In the genomic region with DNA sequence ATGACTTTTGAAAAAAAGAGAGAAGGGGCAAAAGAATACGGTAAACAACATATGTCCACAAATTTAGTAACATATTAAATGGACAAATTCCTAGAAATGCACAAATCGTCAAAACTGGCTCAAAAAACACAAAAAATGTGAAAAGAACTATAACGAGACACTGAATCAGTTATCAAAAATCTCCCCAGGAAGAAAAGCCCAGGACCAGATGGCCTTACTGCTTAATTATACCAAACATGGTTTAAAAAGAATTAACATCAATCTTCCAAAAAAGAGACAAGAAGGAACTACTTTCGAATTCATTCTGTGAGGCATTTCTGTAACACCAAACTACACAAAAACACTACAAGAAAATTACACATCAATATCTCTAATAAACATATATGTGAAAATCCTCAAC, we compare ENCODE assay signal across 16 cellular contexts.
DNase-seq lines count a peak whose midpoint lies in the region; ATAC-seq and TF ChIP-seq lines count a peak whose summit lies in the region.
"Had no signal": no experiment of that assay in that cellular context is flagged by ENCODE, and none has a peak within 500 bp of the region (broad histone marks: within the 10 kb centered on the region; RNA-seq: fewer than 3 reads in every experiment).

No MANE protein-coding gene starts in this region.

- no peaks in the 10 kb centered on the region for H3K27me3 ChIP-seq in heart left ventricle
- H3K27me3 ChIP-seq: BLaER1 treated with 17β-estradiol and CSF1 and Interleukin-3, amounts not matched to agents 10 nM and 100 nM had no signal

- no peak for TF ChIP-seq POLR2A in heart left ventricle (IDR thresholded peaks at IDR 0.05)

- 82 to 91% (median 88%) methylated on average over 4 of the region's 4 CpGs for WGBS in heart left ventricle, 4 donors

- no peaks in the 10 kb centered on the region for H3K9me3 ChIP-seq in heart left ventricle
- H3K9me3 ChIP-seq: HAP-1 had no signal

- no peak overlapping the region for H3K27ac ChIP-seq in heart left ventricle
- H3K27ac ChIP-seq: BLaER1 treated with 17β-estradiol and CSF1 and Interleukin-3, amounts not matched to agents 10 nM and 100 nM had no signal

- H3K4me1 Mint-ChIP-seq in stimulated activated effector memory CD8-positive, alpha-beta T cell treated with anti-CD3 and anti-CD28 coated beads, Interleukin-12 subunit alpha, Interleukin-12 subunit beta, amount 100 ng/mL, for 72 hours: peaks cover 39% of the 10 kb centered on the region

- peak; percentile 22 for DNase-seq in AG10803 (ENCODE audit: low read depth)
- DNase-seq in NCI-H446 treated with DMSO at 0.1 percent for 48 hours (lab: John Stamatoyannopoulos, UW): peak; percentile 59
- DNase-seq in cerebellum (ENCODE audit: low spot score): peak; percentile 26
- DNase-seq in pons (ENCODE audit: low spot score): peak; percentile 12
- no peak for DNase-seq in heart left ventricle
- no peak for DNase-seq in stimulated activated effector memory CD8-positive, alpha-beta T cell treated with anti-CD3 and anti-CD28 coated beads, Interleukin-12 subunit alpha, Interleukin-12 subunit beta, amount 100 ng/mL, for 72 hours (ENCODE audit: low spot score in 2 of 2)
- no peak for DNase-seq in DMS53 treated with DMSO at 0.1 percent for 48 hours (lab: John Stamatoyannopoulos, UW; ENCODE audit: unreplicated experiment)
- DNase-seq: 8988T; Calu3; CD4-positive, CD25-positive, alpha-beta regulatory T cell; DMS79 treated with DMSO at 0.1 percent for 48 hours; EL; GDM1 had no signal

- H3K36me3 Mint-ChIP-seq in stimulated activated effector memory CD8-positive, alpha-beta T cell treated with anti-CD3 and anti-CD28 coated beads, Interleukin-12 subunit alpha, Interleukin-12 subunit beta, amount 100 ng/mL, for 72 hours: peaks cover 8% of the 10 kb centered on the region

- H3K36me3 ChIP-seq in heart left ventricle: peaks cover 0 to 3% (median 0%) of the 10 kb centered on the region in 9 donors
- H3K36me3 ChIP-seq: HAP-1 had no signal

- H3K27ac Mint-ChIP-seq in stimulated activated effector memory CD8-positive, alpha-beta T cell treated with anti-CD3 and anti-CD28 coated beads, Interleukin-12 subunit alpha, Interleukin-12 subunit beta, amount 100 ng/mL, for 72 hours: no peak overlapping the region
- H3K27ac Mint-ChIP-seq: CD4-positive, CD25-positive, alpha-beta regulatory T cell had no signal

- H3K4me3 ChIP-seq in AG10803 (ENCODE audit: low read length) (no peak overlapping the region), heart left ventricle (no peak overlapping the region)
- H3K4me3 ChIP-seq: BLaER1 treated with 17β-estradiol and CSF1 and Interleukin-3, amounts not matched to agents 10 nM and 100 nM; HAP-1 had no signal

- intact Hi-C loops in heart left ventricle (cut with DNase I): no loop called here

- no peaks in the 10 kb centered on the region for H3K9me3 Mint-ChIP-seq in stimulated activated effector memory CD8-positive, alpha-beta T cell treated with anti-CD3 and anti-CD28 coated beads, Interleukin-12 subunit alpha, Interleukin-12 subunit beta, amount 100 ng/mL, for 72 hours

- ATAC-seq in heart left ventricle: no peak
- ATAC-seq in stimulated activated effector memory CD8-positive, alpha-beta T cell treated with anti-CD3 and anti-CD28 coated beads, Interleukin-12 subunit alpha, Interleukin-12 subunit beta, amount 100 ng/mL, for 72 hours: no peak
- ATAC-seq: HepG2 had no signal

- H3K4me1 ChIP-seq in heart left ventricle: peaks cover 0 to 25% (median 2%) of the 10 kb centered on the region in 12 donors
- H3K4me1 ChIP-seq: BLaER1 treated with 17β-estradiol and CSF1 and Interleukin-3, amounts not matched to agents 10 nM and 100 nM had no signal

- TF ChIP-seq CTCF in AG10803 (conservative IDR thresholded peaks at IDR 0.05; ENCODE audit: low read length): no peak
- no peak for TF ChIP-seq CTCF in heart left ventricle (IDR thresholded peaks at IDR 0.05)

- no peak overlapping the region for H3K4me3 Mint-ChIP-seq in stimulated activated effector memory CD8-positive, alpha-beta T cell treated with anti-CD3 and anti-CD28 coated beads, Interleukin-12 subunit alpha, Interleukin-12 subunit beta, amount 100 ng/mL, for 72 hours
- H3K4me3 Mint-ChIP-seq: CD4-positive, CD25-positive, alpha-beta regulatory T cell had no signal

Comparison
In these comparisons a context has a peak if more than half of its experiments do, and no peak if none do; other contexts are left out.
1. DNase-seq: peak in AG10803 (single experiment), NCI-H446 treated with DMSO at 0.1 percent for 48 hours (single experiment), cerebellum (single experiment) and pons (single experiment); none in heart left ventricle (0 of 5), stimulated activated effector memory CD8-positive, alpha-beta T cell treated with anti-CD3 and anti-CD28 coated beads, Interleukin-12 subunit alpha, Interleukin-12 subunit beta, amount 100 ng/mL, for 72 hours (0 of 2) and DMS53 treated with DMSO at 0.1 percent for 48 hours (single experiment).